Comparison of ENCODE assay signal across 8 cellular contexts in genomic region chr1:221793439-221794078, GRCh38. TPM values are rescaled to one million over a fixed set of nuclear protein-coding genes. Genes with fewer than 3 reads are reported as not detected.
A peak's percentile ranks its signal among the peaks of the same experiment; 100 is the strongest.
DNase-seq lines count a peak whose midpoint lies in the region; ATAC-seq lines count a peak whose summit lies in the region.
"Had no signal": no experiment of that assay in that cellular context is flagged by ENCODE, and none has a peak within 500 bp of the region (broad histone marks: within the 10 kb centered on the region; RNA-seq: fewer than 3 reads in every experiment).

No MANE protein-coding gene starts in this region.

- ATAC-seq in GM18520 (IDR thresholded peaks at IDR 0.05; ENCODE audit: unreplicated experiment) (peak; percentile 45), GM21528 (IDR thresholded peaks at IDR 0.05; ENCODE audit: low FRiP score, unreplicated experiment) (peak; percentile 87), HG03521 (IDR thresholded peaks at IDR 0.05; ENCODE audit: unreplicated experiment) (peak; percentile 92)

- DNase-seq in kidney tubule cell (ENCODE audit: low spot score) (peak; percentile 92), cerebellum (ENCODE audit: low spot score) (no peak), GF-D8 (lab: John Stamatoyannopoulos, UW) (no peak)
- no peak for DNase-seq in activated CD4-positive, alpha-beta T cell treated with anti-CD3 and anti-CD28 coated beads for 48 hours
- DNase-seq: T-helper 9 cell had no signal

RNA-seq across cellular contexts. Expression of gene DUSP10, which starts 51.7 kb away (rescaled TPM):
- total RNA-seq in cerebellum: 4.4 TPM
